In genomic region chr10:8468477-8468876, GRCh38 we compare ENCODE assay signal across 3 cellular contexts.
"Had no signal": no experiment of that assay in that cellular context is flagged by ENCODE, and none has a peak within 500 bp of the region (broad histone marks: within the 10 kb centered on the region; RNA-seq: fewer than 3 reads in every experiment).

No MANE protein-coding gene starts in this region.

- ATAC-seq: GM12878 had no signal

- H3K4me3 ChIP-seq: GM12878 had no signal

- DNase-seq: GDM1, GF-D8 had no signal
